ENCODE assay signal across 16 cellular contexts in the genomic region with DNA sequence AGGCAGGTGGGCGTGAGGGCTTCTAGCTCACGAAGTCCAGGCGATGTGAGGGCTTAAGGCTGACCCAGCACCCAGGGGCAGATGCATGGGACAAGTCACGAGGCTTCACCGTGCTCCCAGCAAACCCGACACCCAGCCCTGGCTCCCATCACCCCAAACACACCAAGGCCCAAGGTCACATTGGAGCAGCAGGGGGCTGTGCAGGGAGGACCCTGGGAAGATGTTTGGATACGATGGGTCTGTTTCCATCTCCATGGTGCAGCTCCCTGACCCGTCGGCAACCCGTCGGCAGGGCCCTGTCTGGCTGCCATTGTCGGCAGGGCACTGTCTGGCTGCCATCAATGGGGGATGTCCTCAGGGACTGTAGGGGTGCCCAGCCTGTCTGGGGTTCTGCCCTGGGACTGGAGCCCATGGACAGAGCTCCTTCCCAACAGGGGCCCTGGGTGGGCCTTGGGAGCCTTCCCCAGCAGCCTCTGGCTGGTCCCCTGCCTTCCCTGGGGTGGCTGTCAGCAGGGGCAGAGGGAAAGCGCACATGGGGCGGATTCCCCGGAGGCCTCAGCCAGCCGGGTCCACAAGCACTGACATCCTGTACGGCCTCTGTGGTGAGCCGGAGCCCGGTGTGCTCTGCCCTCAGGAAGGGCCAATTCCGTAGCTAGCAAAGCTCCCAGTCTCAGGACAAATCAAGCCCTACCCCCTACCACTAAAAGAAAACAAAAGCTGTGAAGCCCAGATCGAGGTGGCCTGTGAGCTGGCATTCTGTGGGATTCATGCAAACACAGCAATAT. TPM values are rescaled to one million over a fixed set of nuclear protein-coding genes. Genes with fewer than 3 reads are reported as not detected.
DNase-seq lines count a peak whose midpoint lies in the region; ATAC-seq and TF ChIP-seq lines count a peak whose summit lies in the region.
"Had no signal": no experiment of that assay in that cellular context is flagged by ENCODE, and none has a peak within 500 bp of the region (broad histone marks: within the 10 kb centered on the region; RNA-seq: fewer than 3 reads in every experiment).

No MANE protein-coding gene starts in this region.

- H3K36me3 ChIP-seq in GM23338 (ENCODE audit: insufficient read depth): no peaks in the 10 kb centered on the region
- H3K36me3 ChIP-seq in smooth muscle cell (ENCODE audit: low read depth): no peaks in the 10 kb centered on the region
- H3K36me3 ChIP-seq: breast epithelium had no signal

- peak overlapping the region; percentile 16; the same call in 1 of the 3 replicates for H3K4me3 Mint-ChIP-seq in GM23338
- peak overlapping the region; percentile 79 for H3K4me3 Mint-ChIP-seq in neural crest cell
- H3K4me3 Mint-ChIP-seq: stimulated activated naive CD8-positive, alpha-beta T cell treated with anti-CD3 and anti-CD28 coated beads, Interleukin-15, Interleukin-2, amounts not matched to agents 100 ng/mL and 50 ng/mL, for 24 hours had no signal

- ATAC-seq in GM23338 (no peak), GM18498 (IDR thresholded peaks at IDR 0.05; ENCODE audit: unreplicated experiment) (no peak), HG02610 (IDR thresholded peaks at IDR 0.05; ENCODE audit: unreplicated experiment) (no peak)
- ATAC-seq: A549, gastroesophageal sphincter, pancreas had no signal

- H2AFZ ChIP-seq in GM23338 (no peak overlapping the region), smooth muscle cell (ENCODE audit: low read depth) (no peak overlapping the region)

- H3K4me1 ChIP-seq in GM23338 (ENCODE audit: insufficient read depth) (peaks cover 6% of the 10 kb centered on the region), smooth muscle cell (ENCODE audit: low read depth) (peaks cover 8% of the 10 kb centered on the region)

- peaks cover 18% of the 10 kb centered on the region for H3K4me1 Mint-ChIP-seq in GM23338
- H3K4me1 Mint-ChIP-seq in neural crest cell: peaks cover 5% of the 10 kb centered on the region

- H3K9me3 ChIP-seq in smooth muscle cell (replicated peaks; ENCODE audit: low read depth): no peaks in the 10 kb centered on the region
- H3K9me3 ChIP-seq: A549, breast epithelium, gastroesophageal sphincter, pancreas had no signal

- peak; percentile 5 for DNase-seq in AG08396 (ENCODE audit: low spot score)
- no peak for DNase-seq in GM23338 (ENCODE audit: low spot score)
- DNase-seq in dorsolateral prefrontal cortex: no peak
- no peak for DNase-seq in neural crest cell (ENCODE audit: low read depth, low spot score)
- no peak for DNase-seq in smooth muscle cell (lab: John Stamatoyannopoulos, UW; ENCODE audit: unreplicated experiment)
- DNase-seq in cerebellum (ENCODE audit: low spot score): no peak
- DNase-seq: activated CD4-positive, alpha-beta T cell treated with anti-CD3 and anti-CD28 coated beads for 4 hours; NCI-H1105 treated with DMSO at 0.1 percent for 48 hours; Right ventricle myocardium superior had no signal

- H3K9me3 Mint-ChIP-seq in GM23338 (no peaks in the 10 kb centered on the region), neural crest cell (no peaks in the 10 kb centered on the region)
- H3K9me3 Mint-ChIP-seq: stimulated activated naive CD8-positive, alpha-beta T cell treated with anti-CD3 and anti-CD28 coated beads, Interleukin-15, Interleukin-2, amounts not matched to agents 100 ng/mL and 50 ng/mL, for 24 hours had no signal

- H3F3A ChIP-seq in GM23338 (replicated peaks; ENCODE audit: low read depth) (peaks cover 8% of the 10 kb centered on the region; the same call in 1 of the 2 replicates), smooth muscle cell (ENCODE audit: low read depth) (peaks cover 4% of the 10 kb centered on the region)

- intact Hi-C loops in dorsolateral prefrontal cortex (cut with DNase I): loop anchor here in 1 of 2 donors (5.0 kb wide), 1 partner anchor 69 kb away; a partner anchor contains a TSS

- H3K79me2 ChIP-seq in GM23338 (replicated peaks; ENCODE audit: insufficient read depth) (no peaks in the 10 kb centered on the region), smooth muscle cell (ENCODE audit: low read depth) (peaks cover 60% of the 10 kb centered on the region)

- H3K27me3 Mint-ChIP-seq in GM23338 (ENCODE audit: insufficient read depth, low read depth, poor library complexity) (peaks cover 8% of the 10 kb centered on the region), neural crest cell (ENCODE audit: low read depth) (no peaks in the 10 kb centered on the region)
- H3K27me3 Mint-ChIP-seq: stimulated activated naive CD8-positive, alpha-beta T cell treated with anti-CD3 and anti-CD28 coated beads, Interleukin-15, Interleukin-2, amounts not matched to agents 100 ng/mL and 50 ng/mL, for 24 hours had no signal

- H3K27me3 ChIP-seq in GM23338 (ENCODE audit: insufficient read depth) (no peaks in the 10 kb centered on the region; the same call in 1 of the 2 replicates), dorsolateral prefrontal cortex (no peaks in the 10 kb centered on the region), smooth muscle cell (ENCODE audit: low read depth) (no peaks in the 10 kb centered on the region)
- H3K27me3 ChIP-seq: breast epithelium, gastroesophageal sphincter, pancreas had no signal

- H3K9me2 ChIP-seq in GM23338 (ENCODE audit: insufficient read depth): no peaks in the 10 kb centered on the region

- no peaks in the 10 kb centered on the region; the same call in 1 of the 2 replicates for H4K20me1 ChIP-seq in GM23338 (replicated peaks; ENCODE audit: insufficient read depth)
- peaks cover 96% of the 10 kb centered on the region for H4K20me1 ChIP-seq in smooth muscle cell (ENCODE audit: low read depth)

- TF ChIP-seq CTCF in GM23338 (conservative IDR thresholded peaks at IDR 0.05; ENCODE audit: low read depth in 2 of 2) (no peak), dorsolateral prefrontal cortex (IDR thresholded peaks at IDR 0.05 in 54 of 56, conservative IDR thresholded peaks at IDR 0.05 in 2 of 56; ENCODE audit: low read depth in 1 of 56, partially characterized antibody in 56 of 56) (no peak), neural crest cell (conservative IDR thresholded peaks at IDR 0.05) (no peak), smooth muscle cell (IDR thresholded peaks at IDR 0.05; ENCODE audit: borderline replicate concordance, insufficient read depth, poor library complexity, severe bottlenecking) (no peak)

- H3K4me3 ChIP-seq in GM23338 (no peak overlapping the region), dorsolateral prefrontal cortex (peak overlapping the region in 45 of 59 donors; percentile 2 to 81 (median 60)), smooth muscle cell (no peak overlapping the region)
- H3K4me3 ChIP-seq: A549, breast epithelium, gastroesophageal sphincter, pancreas had no signal

- whole genome bisulfite sequencing in smooth muscle cell (ENCODE audit: low lambda C conversion rate): 93% methylated on average over 21 of the region's 21 CpGs

- no peak overlapping the region for H3K9ac ChIP-seq in smooth muscle cell (ENCODE audit: low read depth)

- H3K27ac ChIP-seq in GM23338 (ENCODE audit: low read depth) (no peak overlapping the region), dorsolateral prefrontal cortex (peak overlapping the region in 52 of 59 donors; percentile 21 to 99 (median 94)), smooth muscle cell (ENCODE audit: low read depth) (no peak overlapping the region)
- H3K27ac ChIP-seq: breast epithelium, gastroesophageal sphincter, pancreas had no signal

- H3K4me2 ChIP-seq in GM23338 (no peak overlapping the region), smooth muscle cell (no peak overlapping the region)
- H3K4me2 ChIP-seq: A549 had no signal

- H3K27ac Mint-ChIP-seq in GM23338: no peak overlapping the region
- no peak overlapping the region for H3K27ac Mint-ChIP-seq in neural crest cell (ENCODE audit: unreplicated experiment)
- H3K27ac Mint-ChIP-seq: stimulated activated naive CD8-positive, alpha-beta T cell treated with anti-CD3 and anti-CD28 coated beads, Interleukin-15, Interleukin-2, amounts not matched to agents 100 ng/mL and 50 ng/mL, for 24 hours had no signal

- H3K36me3 Mint-ChIP-seq in GM23338 (ENCODE audit: low read depth): no peaks in the 10 kb centered on the region
- no peaks in the 10 kb centered on the region for H3K36me3 Mint-ChIP-seq in neural crest cell (ENCODE audit: low read depth)

RNA-seq across cellular contexts. Expression of a gene that starts 47.1 kb away (rescaled TPM):
- total RNA-seq in GM23338 (2014; rRNA removed; shearing (Covaris generic)): 16.5 and 20.8 TPM in 2 replicates
- polyA plus RNA-seq in GM23338 (2016; fragmentation: Nextera tagmentation; extraction: Ambion mirVana) (3.2 and 3.8 TPM in 2 replicates), smooth muscle cell (5.4 and 6.7 TPM in 2 replicates)
- total RNA-seq in dorsolateral prefrontal cortex (100 to 1,000 TPM in 46 of 120 experiments, 10 to 100 TPM in 74; 55.9 to 246 (median 94.8) TPM), neural crest cell (8.1 and 8.6 TPM in 2 replicates), smooth muscle cell (6.9 and 8.8 TPM in 2 replicates), cerebellum (6.8 TPM)

Comparison
In these comparisons a context has a peak if more than half of its experiments do, and no peak if none do; other contexts are left out.
1. H3K27ac ChIP-seq: peak in dorsolateral prefrontal cortex (52 of 59); none in GM23338 (single experiment) and smooth muscle cell (single experiment).
2. H3K4me3 ChIP-seq: peak in dorsolateral prefrontal cortex (45 of 59); none in GM23338 (single experiment) and smooth muscle cell (single experiment).